8 cellular contexts compared by ENCODE assay signal in the genomic region with DNA sequence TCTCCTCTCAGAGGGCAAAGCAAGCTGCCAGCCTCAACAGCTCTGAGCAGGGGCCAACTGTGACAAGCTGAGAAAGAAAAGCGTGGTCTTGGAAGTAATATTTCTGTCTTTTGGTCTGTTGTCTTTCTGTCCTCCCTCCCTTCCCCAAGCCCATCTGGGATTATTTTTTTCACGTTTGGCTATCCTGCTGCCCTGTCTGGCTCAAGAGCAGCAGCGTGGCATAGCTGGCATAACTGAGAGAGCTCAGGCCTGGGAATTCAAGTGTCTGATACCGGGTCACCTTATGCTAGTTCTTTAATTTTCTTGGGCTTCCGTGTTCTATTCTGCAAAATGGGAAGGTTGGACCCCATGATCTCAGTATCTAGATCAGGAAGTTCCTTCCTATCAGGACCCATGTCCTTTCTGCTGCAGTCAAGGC.
DNase-seq lines count a peak whose midpoint lies in the region; ATAC-seq and TF ChIP-seq lines count a peak whose summit lies in the region.
"Not testable (repeated sequence)": the region's sequence is repeated elsewhere in the genome, so short reads cannot be mapped to it uniquely, and the experiment has no call there.

No MANE protein-coding gene starts in this region.

- not testable (repeated sequence) for H2BK120ac ChIP-seq in neuronal stem cell (ENCODE audit: low read depth, low read length)

- H3K27me3 Mint-ChIP-seq in HFFc6 (ENCODE audit: insufficient read depth) (peaks cover 62% of the 10 kb centered on the region), endodermal cell (ENCODE audit: insufficient read depth) (peaks cover 27% of the 10 kb centered on the region)

- not testable (repeated sequence) for H4K8ac ChIP-seq in neuronal stem cell (ENCODE audit: low read depth, low read length)

- H3K4me1 ChIP-seq in NT2/D1 (ENCODE audit: insufficient read depth, insufficient read length) (peaks cover 19% of the 10 kb centered on the region), endodermal cell (ENCODE audit: control insufficient read depth, insufficient read depth, low read length) (peaks cover 23% of the 10 kb centered on the region), hepatocyte (ENCODE audit: insufficient read depth) (peaks cover 41% of the 10 kb centered on the region), mucosa of descending colon (ENCODE audit: low read depth) (peaks cover 35% of the 10 kb centered on the region), neuronal stem cell (ENCODE audit: control insufficient read depth in 2 of 2, insufficient read depth in 1 of 2, low read depth in 1 of 2, low read length in 2 of 2) (peaks cover 25 to 40% of the 10 kb centered on the region in 2 donors)

- not testable (repeated sequence) for H4K91ac ChIP-seq in neuronal stem cell (ENCODE audit: low read depth, low read length, poor library complexity)

- peaks cover 31% of the 10 kb centered on the region for H3K4me1 Mint-ChIP-seq in HFFc6 (ENCODE audit: low read depth)
- peaks cover 39% of the 10 kb centered on the region for H3K4me1 Mint-ChIP-seq in endodermal cell

- ATAC-seq in mucosa of descending colon = peak; percentile 4

- H4K20me1 ChIP-seq in hepatocyte (ENCODE audit: insufficient read depth, poor library complexity, severe bottlenecking) = not testable (repeated sequence)

- H3K27me3 ChIP-seq in NT2/D1 (ENCODE audit: insufficient read depth, insufficient read length) (peaks cover 23% of the 10 kb centered on the region), hepatocyte (peaks cover 25% of the 10 kb centered on the region), neuronal stem cell (ENCODE audit: control insufficient read depth in 3 of 3, insufficient read depth in 3 of 3, low read depth in 1 of 3, low read length in 3 of 3) (peaks cover 12 to 51% (median 32%) of the 10 kb centered on the region in 3 experiments)
- not testable (repeated sequence) for H3K27me3 ChIP-seq in endodermal cell (ENCODE audit: control insufficient read depth, insufficient read depth, low read length, poor library complexity, severe bottlenecking)

- peak overlapping the region; percentile 45 for H3K4me3 Mint-ChIP-seq in HFFc6
- peak overlapping the region; percentile 38 for H3K4me3 Mint-ChIP-seq in endodermal cell

- intact Hi-C loops in mucosa of descending colon (cut with DNase I, micrococcal nuclease) = not testable (repeated sequence)

- not testable (repeated sequence) for H3K23ac ChIP-seq in neuronal stem cell (ENCODE audit: low read depth, low read length, poor library complexity)

- H3K9ac ChIP-seq in NT2/D1 (ENCODE audit: insufficient read length, low read depth) (peak overlapping the region; percentile 11), neuronal stem cell (ENCODE audit: low read depth, low read length, poor library complexity) (peak overlapping the region; percentile 37)
- not testable (repeated sequence) for H3K9ac ChIP-seq in endodermal cell (ENCODE audit: extremely low read depth, low read length, poor library complexity, severe bottlenecking)

- H3K27ac ChIP-seq in endodermal cell (ENCODE audit: low read depth, low read length) = peak overlapping the region; percentile 98
- H3K27ac ChIP-seq in hepatocyte = peak overlapping the region; percentile 34
- H3K27ac ChIP-seq in neuronal stem cell (replicated peaks; ENCODE audit: low read length) = not testable (repeated sequence)

- not testable (repeated sequence) for H3K14ac ChIP-seq in neuronal stem cell (ENCODE audit: low read length)

- H3K79me1 ChIP-seq in neuronal stem cell (ENCODE audit: low read depth, low read length) = not testable (repeated sequence)

- H3K4me2 ChIP-seq in hepatocyte = peak overlapping the region; percentile 64
- not testable (repeated sequence) for H3K4me2 ChIP-seq in neuronal stem cell (ENCODE audit: insufficient read depth, low read length, poor library complexity, severe bottlenecking)

- H2BK15ac ChIP-seq in neuronal stem cell (ENCODE audit: low read length) = not testable (repeated sequence)

- not testable (repeated sequence) for H3K9me2 ChIP-seq in hepatocyte (replicated peaks; ENCODE audit: insufficient read depth)

- H2BK5ac ChIP-seq in neuronal stem cell (ENCODE audit: low read length) = not testable (repeated sequence)

- TF ChIP-seq CTCF in HFFc6 (IDR thresholded peaks at IDR 0.05); endodermal cell (conservative IDR thresholded peaks at IDR 0.05); hepatocyte (IDR thresholded peaks at IDR 0.05; ENCODE audit: poor library complexity); mucosa of descending colon (IDR thresholded peaks at IDR 0.05): not testable (repeated sequence)

- not testable (repeated sequence) for H3K9me3 Mint-ChIP-seq in HFFc6, endodermal cell

- not testable (repeated sequence) for H2AK5ac ChIP-seq in neuronal stem cell (ENCODE audit: low read depth, low read length)

- not testable (repeated sequence) for H3K36me3 Mint-ChIP-seq in HFFc6 (ENCODE audit: low read depth); endodermal cell (ENCODE audit: low read depth)

- not testable (repeated sequence) for H3K27ac Mint-ChIP-seq in HFFc6
- H3K27ac Mint-ChIP-seq in endodermal cell = peak overlapping the region; percentile 79

- H3K4me3 ChIP-seq in NT2/D1 (ENCODE audit: insufficient read length, low read depth); hepatocyte; mucosa of descending colon; neuronal stem cell (ENCODE audit: low read length in 2 of 2): not testable (repeated sequence)
- peak overlapping the region; percentile 38 for H3K4me3 ChIP-seq in endodermal cell (ENCODE audit: low read length)

- H3K79me2 ChIP-seq in hepatocyte = not testable (repeated sequence)

- not testable (repeated sequence) for H2BK12ac ChIP-seq in neuronal stem cell (ENCODE audit: low read length)

- 48 to 71% methylated on average over 3 to 5 of the region's 5 CpGs for WGBS in endodermal cell (ENCODE audit: insufficient coverage in 1 of 2, insufficient read length in 1 of 2), 2 experiments
- WGBS in hepatocyte (ENCODE audit: low lambda C conversion rate, missing lambda C conversion rate) = 75% methylated on average over 5 of the region's 5 CpGs
- no CpG with 5 or more reads among the region's 5 CpGs for WGBS in neuronal stem cell (ENCODE audit: extremely low coverage in 2 of 2, insufficient read length in 2 of 2, insufficient replicate concordance in 1 of 2), 2 donors

- not testable (repeated sequence) for H2AFZ ChIP-seq in hepatocyte
- H2AFZ ChIP-seq in neuronal stem cell (ENCODE audit: low read length) = peak overlapping the region; percentile 61

- H3K36me3 ChIP-seq in NT2/D1 (ENCODE audit: insufficient read depth, insufficient read length, low read length); endodermal cell (ENCODE audit: control insufficient read depth, insufficient read depth, low read length); hepatocyte (replicated peaks; ENCODE audit: insufficient read depth, low read depth); mucosa of descending colon (ENCODE audit: low read depth); neuronal stem cell (replicated peaks in 1 of 2; ENCODE audit: control insufficient read depth in 2 of 2, insufficient read depth in 2 of 2, low read length in 2 of 2): not testable (repeated sequence)

- DNase-seq in DMS 273 (lab: John Stamatoyannopoulos, UW; ENCODE audit: unreplicated experiment) (peak; percentile 82), cerebellar nuclear complex (lab: John Stamatoyannopoulos, UW) (peak; percentile 42 to 73)
- not testable (repeated sequence) for DNase-seq in HFFc6; NT2/D1 (ENCODE audit: low read depth, low spot score); endodermal cell; hepatocyte (ENCODE audit: low spot score); mucosa of descending colon; neuronal stem cell (ENCODE audit: low spot score)

- H3K18ac ChIP-seq in neuronal stem cell (ENCODE audit: low read length) = not testable (repeated sequence)

- H3K9me3 ChIP-seq in NT2/D1 (ENCODE audit: insufficient read depth, low read length); endodermal cell (ENCODE audit: control insufficient read depth, low read length); hepatocyte (ENCODE audit: low read depth); mucosa of descending colon; neuronal stem cell (replicated peaks in 1 of 2; ENCODE audit: control insufficient read depth in 2 of 2, insufficient read depth in 1 of 2, low read depth in 1 of 2, low read length in 2 of 2): not testable (repeated sequence)

- H3K4ac ChIP-seq in neuronal stem cell (ENCODE audit: low read length) = not testable (repeated sequence)
